ENCODE assay signal across 22 cellular contexts in genomic region chr17:51442112-51442865, GRCh38.
A peak's percentile ranks its signal among the peaks of the same experiment; 100 is the strongest.
DNase-seq lines count a peak whose midpoint lies in the region; ATAC-seq, FAIRE-seq and TF ChIP-seq lines count a peak whose summit lies in the region.
"Had no signal": no experiment of that assay in that cellular context is flagged by ENCODE, and none has a peak within 500 bp of the region (broad histone marks: within the 10 kb centered on the region; RNA-seq: fewer than 3 reads in every experiment).

No MANE protein-coding gene starts in this region.

- H3K4me1 Mint-ChIP-seq in glutamatergic neuron (ENCODE audit: low read depth, unreplicated experiment) = no peaks in the 10 kb centered on the region

- H3K9ac ChIP-seq in BLaER1 treated with 17β-estradiol and CSF1 and Interleukin-3, amounts not matched to agents 10 nM and 100 nM = no peak overlapping the region

- H3K9me3 Mint-ChIP-seq in glutamatergic neuron (ENCODE audit: unreplicated experiment) = peaks cover 2% of the 10 kb centered on the region

- H3K4me2 ChIP-seq in BLaER1 treated with 17β-estradiol and CSF1 and Interleukin-3, amounts not matched to agents 10 nM and 100 nM = peak overlapping the region in 9 of 11 experiments; percentile 15 to 81 (median 59); a peak in 15 of 22 replicates

- TF ChIP-seq CTCF in mucosa of descending colon (IDR thresholded peaks at IDR 0.05) (no peak), glutamatergic neuron (IDR thresholded peaks at IDR 0.05; ENCODE audit: partially characterized antibody, unreplicated experiment) (no peak)

- no peak overlapping the region for H3K27ac Mint-ChIP-seq in glutamatergic neuron (ENCODE audit: unreplicated experiment)
- H3K27ac Mint-ChIP-seq: CD4-positive, CD25-positive, alpha-beta regulatory T cell had no signal

- no peak overlapping the region for H3K4me3 ChIP-seq in BLaER1 treated with 17β-estradiol and CSF1 and Interleukin-3, amounts not matched to agents 10 nM and 100 nM
- H3K4me3 ChIP-seq in mucosa of descending colon = no peak overlapping the region
- H3K4me3 ChIP-seq: MG63, SJSA1 had no signal

- peaks cover 11% of the 10 kb centered on the region for H3K36me3 Mint-ChIP-seq in glutamatergic neuron (ENCODE audit: unreplicated experiment)

- H3K27ac ChIP-seq in BLaER1 treated with 17β-estradiol and CSF1 and Interleukin-3, amounts not matched to agents 10 nM and 100 nM = no peak overlapping the region
- H3K27ac ChIP-seq: SJSA1 had no signal

- H3K4me3 Mint-ChIP-seq in glutamatergic neuron (ENCODE audit: unreplicated experiment) = no peak overlapping the region
- H3K4me3 Mint-ChIP-seq: CD4-positive, CD25-positive, alpha-beta regulatory T cell had no signal

- peak; percentile 58 for ATAC-seq in mucosa of descending colon
- no peak for ATAC-seq in HG03457 (IDR thresholded peaks at IDR 0.05; ENCODE audit: unreplicated experiment)
- ATAC-seq: PC-3 had no signal

- peaks cover 41 to 83% (median 66%) of the 10 kb centered on the region in 10 experiments for H3K4me1 ChIP-seq in BLaER1 treated with 17β-estradiol and CSF1 and Interleukin-3, amounts not matched to agents 10 nM and 100 nM
- H3K4me1 ChIP-seq in mucosa of descending colon (ENCODE audit: low read depth) = no peaks in the 10 kb centered on the region
- H3K4me1 ChIP-seq: SJSA1 had no signal

- peaks cover 48 to 98% (median 65%) of the 10 kb centered on the region in 11 experiments; a peak in 21 of 22 replicates for H3K9me3 ChIP-seq in BLaER1 treated with 17β-estradiol and CSF1 and Interleukin-3, amounts not matched to agents 10 nM and 100 nM (replicated peaks in 1 of 11)
- no peaks in the 10 kb centered on the region for H3K9me3 ChIP-seq in mucosa of descending colon
- H3K9me3 ChIP-seq: BE2C, MG63, SJSA1 had no signal

- peak; percentile 66 for FAIRE-seq in HTR-8/SVneo (lab: Jason Lieb, UNC)
- FAIRE-seq: GM18507, H54 had no signal

- H3K36me3 ChIP-seq in BLaER1 treated with 17β-estradiol and CSF1 and Interleukin-3, amounts not matched to agents 10 nM and 100 nM = peaks cover 0 to 52% (median 0%) of the 10 kb centered on the region in 11 experiments; a peak in 3 of 22 replicates
- no peaks in the 10 kb centered on the region for H3K36me3 ChIP-seq in mucosa of descending colon (ENCODE audit: low read depth)
- H3K36me3 ChIP-seq: BE2C, MG63, SJSA1 had no signal

- H3K27me3 ChIP-seq in BLaER1 treated with 17β-estradiol and CSF1 and Interleukin-3, amounts not matched to agents 10 nM and 100 nM = no peaks in the 10 kb centered on the region
- H3K27me3 ChIP-seq: BE2C, MG63, SJSA1 had no signal

- intact Hi-C loops in mucosa of descending colon (cut with DNase I, micrococcal nuclease) = no loop called here

- H3K27me3 Mint-ChIP-seq in glutamatergic neuron (ENCODE audit: unreplicated experiment) = no peaks in the 10 kb centered on the region

- H4K20me1 ChIP-seq in BLaER1 treated with 17β-estradiol and CSF1 and Interleukin-3, amounts not matched to agents 10 nM and 100 nM = no peaks in the 10 kb centered on the region

- DNase-seq in HTR-8/SVneo (ENCODE audit: insufficient read length, low spot score) (no peak), ecto neural progenitor cell (ENCODE audit: low spot score) (peak; percentile 34), mucosa of descending colon (no peak), glutamatergic neuron (no peak), HCEC 1CT (no peak)
- DNase-seq: ACHN; BE2C; CD4-positive, CD25-positive, alpha-beta regulatory T cell; DMS53; KBM-7; MG63; NCI-H1694; NCI-H2029 treated with DMSO at 0.1 percent for 48 hours; NCI-H226; NCI-H510A; NCI-H69; PC-3 had no signal
